Comparison of ENCODE assay signal across 8 cellular contexts in genomic region chr2:172462393-172463381, GRCh38. TPM values are rescaled to one million over a fixed set of nuclear protein-coding genes. Genes with fewer than 3 reads are reported as not detected.
DNase-seq lines count a peak whose midpoint lies in the region; ATAC-seq and TF ChIP-seq lines count a peak whose summit lies in the region.

No MANE protein-coding gene starts in this region.

- CTCF ChIA-PET in CD4-positive, alpha-beta memory T cell (lab: Charles Lee; ENCODE audit: partially characterized antibody), result interaction anchor here (0.5 to 15.1 kb wide), 61 partner anchors 10 to 774 kb away, joined by 3 to 1033 read pairs (median 5); partner anchors contain the start of genes DLX2, HAT1 and ITGA6
- CTCF ChIA-PET in RWPE1 (lab: Yijun Ruan, JAX), result interaction anchor here (0.5 to 3.1 kb wide), 21 partner anchors 10 to 645 kb away, joined by 3 to 24 read pairs (median 4); partner anchors contain the start of gene ITGA6

- H3K27ac Mint-ChIP-seq in CD4-positive, alpha-beta memory T cell, result peak overlapping the region; percentile 83 to 99 (median 91)

- TF ChIP-seq CTCF in RWPE1 (conservative IDR thresholded peaks at IDR 0.05; ENCODE audit: low read depth), result peak; percentile 43
- TF ChIP-seq CTCF in omental fat pad (IDR thresholded peaks at IDR 0.05), result no peak

- ATAC-seq in HG02678 (IDR thresholded peaks at IDR 0.05; ENCODE audit: unreplicated experiment), result peak; percentile 65
- no peak for ATAC-seq in omental fat pad (ENCODE audit: low FRiP score)
- ATAC-seq in HG03280 (IDR thresholded peaks at IDR 0.05; ENCODE audit: unreplicated experiment), result no peak

- peak overlapping the region; percentile 50 for H3K27ac ChIP-seq in CD4-positive, alpha-beta memory T cell (ENCODE audit: low read depth, low read length)
- peak overlapping the region; percentile 81 for H3K27ac ChIP-seq in RWPE1
- H3K27ac ChIP-seq in duodenal mucosa (ENCODE audit: low read depth, low read length), result no peak overlapping the region

- no peaks in the 10 kb centered on the region for H3K9me3 ChIP-seq in CD4-positive, alpha-beta memory T cell (ENCODE audit: control insufficient read depth in 1 of 2, low read length in 2 of 2)
- no peaks in the 10 kb centered on the region for H3K9me3 ChIP-seq in duodenal mucosa (ENCODE audit: control insufficient read depth in 1 of 2, low read length in 2 of 2)

- H3K4me1 Mint-ChIP-seq in CD4-positive, alpha-beta memory T cell, result peaks cover 73 to 90% (median 78%) of the 10 kb centered on the region in 4 donors

- H3K4me3 ChIP-seq in CD4-positive, alpha-beta memory T cell (ENCODE audit: low read length in 2 of 2), result peak overlapping the region; percentile 34 to 48
- H3K4me3 ChIP-seq in duodenal mucosa (ENCODE audit: low read depth in 1 of 2, low read length in 2 of 2), result peak overlapping the region; percentile 6 to 11

- H3K4me1 ChIP-seq in CD4-positive, alpha-beta memory T cell (ENCODE audit: insufficient read depth, low read length), result peaks cover 83% of the 10 kb centered on the region
- peaks cover 67 to 79% of the 10 kb centered on the region in 2 donors for H3K4me1 ChIP-seq in duodenal mucosa (ENCODE audit: control insufficient read depth in 1 of 2, insufficient read depth in 2 of 2, low read length in 2 of 2)

- H3K27me3 Mint-ChIP-seq in CD4-positive, alpha-beta memory T cell, result no peaks in the 10 kb centered on the region

- intact Hi-C loops in CD4-positive, alpha-beta memory T cell (cut with micrococcal nuclease), result loop anchor here (1.0 to 10.0 kb wide), 8 partner anchors 34 to 775 kb away; partner anchors contain the start of genes DLX2, DYNC1I2 and HAT1

- no peaks in the 10 kb centered on the region for H3K36me3 ChIP-seq in CD4-positive, alpha-beta memory T cell (ENCODE audit: insufficient read depth, low read length)
- peaks cover 11 to 13% of the 10 kb centered on the region in 2 donors for H3K36me3 ChIP-seq in duodenal mucosa (ENCODE audit: control insufficient read depth in 1 of 2, insufficient read depth in 2 of 2, low read length in 2 of 2)

- H3K27me3 ChIP-seq in CD4-positive, alpha-beta memory T cell (ENCODE audit: insufficient read depth, low read length), result no peaks in the 10 kb centered on the region
- H3K27me3 ChIP-seq in duodenal mucosa (ENCODE audit: control insufficient read depth in 1 of 2, insufficient read depth in 2 of 2, low read length in 2 of 2), result no peaks in the 10 kb centered on the region

- peak overlapping the region; percentile 36 to 59 for H3K9ac ChIP-seq in duodenal mucosa (ENCODE audit: low read depth in 1 of 2, low read length in 2 of 2)

- H3K9me3 Mint-ChIP-seq in CD4-positive, alpha-beta memory T cell, result no peaks in the 10 kb centered on the region

- H3K4me3 Mint-ChIP-seq in CD4-positive, alpha-beta memory T cell, result peak overlapping the region; percentile 85 to 94 (median 87)

- POLR2A ChIA-PET in CD4-positive, alpha-beta memory T cell (lab: Charles Lee; ENCODE audit: partially characterized antibody), result interaction anchor here (0.7 to 12.8 kb wide), 22 partner anchors 10 to 540 kb away, joined by 3 to 449 read pairs (median 6); partner anchors contain the start of genes DLX2, HAT1, ITGA6 and METAP1D
- POLR2A ChIA-PET in RWPE1 (lab: Yijun Ruan, JAX; ENCODE audit: low non-redundant PET), result no interaction called here

- peak; percentile 81 to 87 (median 84) for DNase-seq in CD4-positive, alpha-beta memory T cell
- DNase-seq in RWPE1 (ENCODE audit: low spot score) (no peak), omental fat pad (ENCODE audit: low spot score) (no peak), NCI-H82 (lab: John Stamatoyannopoulos, UW) (no peak), foreskin melanocyte (no peak)

- peaks cover 17 to 19% of the 10 kb centered on the region in 2 donors for H3K36me3 Mint-ChIP-seq in CD4-positive, alpha-beta memory T cell

RNA-seq across cellular contexts. Expression of gene ITGA6, which starts 35.3 kb away (rescaled TPM):
- 10 to 100 TPM; 69.1 to 73.6 TPM for total RNA-seq in CD4-positive, alpha-beta memory T cell
- 10 to 100 TPM; 58.3 to 64.0 TPM for polyA plus RNA-seq in CD4-positive, alpha-beta memory T cell
- 100 to 1,000 TPM in 1 of 4 donors, 10 to 100 TPM in 3; 42.3 to 254 (median 93.9) TPM for total RNA-seq in omental fat pad

Comparison
In these comparisons a context has a peak if more than half of its experiments do, and no peak if none do; other contexts are left out.
1. DNase-seq: peak in CD4-positive, alpha-beta memory T cell (5 of 5); none in RWPE1 (single experiment), omental fat pad (single experiment), NCI-H82 (single experiment) and foreskin melanocyte (single experiment).